12 cellular contexts compared by ENCODE assay signal in the genomic region with DNA sequence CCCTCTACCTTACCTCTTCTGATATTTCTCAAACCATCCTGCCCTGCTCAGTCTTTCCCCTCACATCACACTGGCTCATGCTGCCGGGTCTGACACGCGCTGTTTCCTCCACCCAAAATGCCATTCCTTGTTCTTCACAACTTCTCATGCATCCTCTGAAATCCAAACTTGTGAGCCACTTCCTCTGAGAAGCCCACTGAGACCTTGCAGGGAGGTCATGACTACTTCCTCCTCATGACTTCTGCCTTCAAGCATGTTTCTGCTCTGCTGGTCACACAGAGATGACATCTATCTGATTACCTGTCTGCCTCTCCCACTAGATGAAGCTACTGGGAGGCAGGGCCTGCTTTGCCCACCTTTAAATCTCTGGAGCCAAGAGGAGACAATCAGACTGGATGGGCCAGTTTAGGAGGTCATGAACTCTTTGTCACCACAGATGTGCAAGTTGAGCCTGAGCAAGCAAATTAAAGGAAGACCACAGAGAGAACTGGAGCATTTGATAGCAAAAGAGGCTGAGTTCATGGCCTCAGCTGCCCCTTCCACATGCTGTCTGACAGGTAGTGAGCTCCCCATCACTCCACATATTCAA.
DNase-seq lines count a peak whose midpoint lies in the region; ATAC-seq lines count a peak whose summit lies in the region.
"Had no signal": no experiment of that assay in that cellular context is flagged by ENCODE, and none has a peak within 500 bp of the region (broad histone marks: within the 10 kb centered on the region; RNA-seq: fewer than 3 reads in every experiment).

No MANE protein-coding gene starts in this region.

- H3K27ac Mint-ChIP-seq in activated naive CD4-positive, alpha-beta T cell treated with anti-CD3 and anti-CD28 coated beads, Interleukin-2, amount 10 ng/mL, durations not matched to agents 7 days and 5 days = no peak overlapping the region
- no peak overlapping the region for H3K27ac Mint-ChIP-seq in stimulated activated effector memory CD8-positive, alpha-beta T cell treated with anti-CD3 and anti-CD28 coated beads, Interleukin-12 subunit alpha, Interleukin-12 subunit beta, amount 100 ng/mL, for 72 hours
- H3K27ac Mint-ChIP-seq: activated T-helper 2 cell treated with anti-CD3 and anti-CD28 coated beads, Interferon-gamma antibody, Interleukin-2, Interleukin-4, amounts not matched to agents 10 μg/mL and 5 μg/mL and 100 μg/mL, durations not matched to agents 14 hours and 24 hours and 36 hours; T-helper 1 cell treated with Interleukin-12 subunit alpha and Interleukin-12 subunit beta and Interleukin-4 antibody, amounts not matched to agents 30 μg/mL and 1 μg/mL, for 36 hours had no signal

- peak overlapping the region; percentile 47 for H3K4me2 ChIP-seq in skeletal muscle satellite cell (ENCODE audit: low read length)

- H3K36me3 ChIP-seq in MG63 = no peaks in the 10 kb centered on the region
- H3K36me3 ChIP-seq in skeletal muscle satellite cell (ENCODE audit: insufficient read depth, low read length) = no peaks in the 10 kb centered on the region

- H3K4me1 Mint-ChIP-seq in activated naive CD4-positive, alpha-beta T cell treated with anti-CD3 and anti-CD28 coated beads, Interleukin-2, amount 10 ng/mL, durations not matched to agents 7 days and 5 days = no peaks in the 10 kb centered on the region
- peaks cover 5% of the 10 kb centered on the region for H3K4me1 Mint-ChIP-seq in stimulated activated effector memory CD8-positive, alpha-beta T cell treated with anti-CD3 and anti-CD28 coated beads, Interleukin-12 subunit alpha, Interleukin-12 subunit beta, amount 100 ng/mL, for 72 hours

- H3K9me3 ChIP-seq in MG63 = no peaks in the 10 kb centered on the region
- no peaks in the 10 kb centered on the region for H3K9me3 ChIP-seq in skeletal muscle satellite cell (replicated peaks; ENCODE audit: low read length)

- ATAC-seq in GM18907 (IDR thresholded peaks at IDR 0.05; ENCODE audit: unreplicated experiment) = peak; percentile 63
- ATAC-seq in stimulated activated effector memory CD8-positive, alpha-beta T cell treated with anti-CD3 and anti-CD28 coated beads, Interleukin-12 subunit alpha, Interleukin-12 subunit beta, amount 100 ng/mL, for 72 hours = no peak
- ATAC-seq: esophagus mucosa had no signal

- H3K4me3 ChIP-seq in MG63 (no peak overlapping the region), skeletal muscle satellite cell (ENCODE audit: low read length) (no peak overlapping the region)

- peaks cover 4% of the 10 kb centered on the region for H3K27me3 Mint-ChIP-seq in activated naive CD4-positive, alpha-beta T cell treated with anti-CD3 and anti-CD28 coated beads, Interleukin-2, amount 10 ng/mL, durations not matched to agents 7 days and 5 days

- H3K36me3 Mint-ChIP-seq in activated naive CD4-positive, alpha-beta T cell treated with anti-CD3 and anti-CD28 coated beads, Interleukin-2, amount 10 ng/mL, durations not matched to agents 7 days and 5 days = no peaks in the 10 kb centered on the region
- H3K36me3 Mint-ChIP-seq in stimulated activated effector memory CD8-positive, alpha-beta T cell treated with anti-CD3 and anti-CD28 coated beads, Interleukin-12 subunit alpha, Interleukin-12 subunit beta, amount 100 ng/mL, for 72 hours = no peaks in the 10 kb centered on the region

- DNase-seq in MG63 (peak; percentile 23), ecto neural progenitor cell (ENCODE audit: low spot score) (peak; percentile 30), NCI-H774 (lab: John Stamatoyannopoulos, UW) (no peak)
- DNase-seq in activated naive CD4-positive, alpha-beta T cell treated with anti-CD3 and anti-CD28 coated beads, Interleukin-2, amount 10 ng/mL, durations not matched to agents 7 days and 5 days = no peak
- no peak for DNase-seq in stimulated activated effector memory CD8-positive, alpha-beta T cell treated with anti-CD3 and anti-CD28 coated beads, Interleukin-12 subunit alpha, Interleukin-12 subunit beta, amount 100 ng/mL, for 72 hours (ENCODE audit: low spot score in 2 of 2)
- DNase-seq in activated CD8-positive, alpha-beta memory T cell treated with anti-CD3 and anti-CD28 coated beads, Interleukin-2, amount 50 U/mL, for 4 hours = no peak
- DNase-seq: NCI-H2029 had no signal

- CTCF ChIA-PET in activated naive CD4-positive, alpha-beta T cell treated with anti-CD3 and anti-CD28 coated beads, Interleukin-2, amount 10 ng/mL, durations not matched to agents 7 days and 5 days (lab: Charles Lee) = no interaction called here

- no peaks in the 10 kb centered on the region for H3K9me3 Mint-ChIP-seq in activated naive CD4-positive, alpha-beta T cell treated with anti-CD3 and anti-CD28 coated beads, Interleukin-2, amount 10 ng/mL, durations not matched to agents 7 days and 5 days
- H3K9me3 Mint-ChIP-seq in stimulated activated effector memory CD8-positive, alpha-beta T cell treated with anti-CD3 and anti-CD28 coated beads, Interleukin-12 subunit alpha, Interleukin-12 subunit beta, amount 100 ng/mL, for 72 hours = no peaks in the 10 kb centered on the region
- H3K9me3 Mint-ChIP-seq: activated T-helper 2 cell treated with anti-CD3 and anti-CD28 coated beads, Interferon-gamma antibody, Interleukin-2, Interleukin-4, amounts not matched to agents 10 μg/mL and 5 μg/mL and 100 μg/mL, durations not matched to agents 14 hours and 24 hours and 36 hours; T-helper 1 cell treated with Interleukin-12 subunit alpha and Interleukin-12 subunit beta and Interleukin-4 antibody, amounts not matched to agents 30 μg/mL and 1 μg/mL, for 36 hours had no signal

- no peaks in the 10 kb centered on the region for H3K27me3 ChIP-seq in MG63
- no peaks in the 10 kb centered on the region for H3K27me3 ChIP-seq in skeletal muscle satellite cell (ENCODE audit: control insufficient read depth, insufficient read depth, low read length)

- peak overlapping the region; percentile 68 for H3K9ac ChIP-seq in skeletal muscle satellite cell (ENCODE audit: low read depth, low read length)

- no peak overlapping the region for H3K4me3 Mint-ChIP-seq in activated naive CD4-positive, alpha-beta T cell treated with anti-CD3 and anti-CD28 coated beads, Interleukin-2, amount 10 ng/mL, durations not matched to agents 7 days and 5 days
- no peak overlapping the region for H3K4me3 Mint-ChIP-seq in stimulated activated effector memory CD8-positive, alpha-beta T cell treated with anti-CD3 and anti-CD28 coated beads, Interleukin-12 subunit alpha, Interleukin-12 subunit beta, amount 100 ng/mL, for 72 hours
- H3K4me3 Mint-ChIP-seq: T-helper 1 cell treated with Interleukin-12 subunit alpha and Interleukin-12 subunit beta and Interleukin-4 antibody, amounts not matched to agents 30 μg/mL and 1 μg/mL, for 36 hours had no signal

- peaks cover 35% of the 10 kb centered on the region for H3K4me1 ChIP-seq in skeletal muscle satellite cell (ENCODE audit: control insufficient read depth, insufficient read depth, low read length)

Comparison
In these comparisons a context has a peak if more than half of its experiments do, and no peak if none do; other contexts are left out.
1. DNase-seq: peak in MG63 (single experiment) and ecto neural progenitor cell (single experiment); none in NCI-H774 (single experiment), activated naive CD4-positive, alpha-beta T cell treated with anti-CD3 and anti-CD28 coated beads, Interleukin-2, amount 10 ng/mL, durations not matched to agents 7 days and 5 days (single experiment), stimulated activated effector memory CD8-positive, alpha-beta T cell treated with anti-CD3 and anti-CD28 coated beads, Interleukin-12 subunit alpha, Interleukin-12 subunit beta, amount 100 ng/mL, for 72 hours (0 of 2) and activated CD8-positive, alpha-beta memory T cell treated with anti-CD3 and anti-CD28 coated beads, Interleukin-2, amount 50 U/mL, for 4 hours (single experiment).